ENCODE assay signal across 9 cellular contexts in the genomic region with DNA sequence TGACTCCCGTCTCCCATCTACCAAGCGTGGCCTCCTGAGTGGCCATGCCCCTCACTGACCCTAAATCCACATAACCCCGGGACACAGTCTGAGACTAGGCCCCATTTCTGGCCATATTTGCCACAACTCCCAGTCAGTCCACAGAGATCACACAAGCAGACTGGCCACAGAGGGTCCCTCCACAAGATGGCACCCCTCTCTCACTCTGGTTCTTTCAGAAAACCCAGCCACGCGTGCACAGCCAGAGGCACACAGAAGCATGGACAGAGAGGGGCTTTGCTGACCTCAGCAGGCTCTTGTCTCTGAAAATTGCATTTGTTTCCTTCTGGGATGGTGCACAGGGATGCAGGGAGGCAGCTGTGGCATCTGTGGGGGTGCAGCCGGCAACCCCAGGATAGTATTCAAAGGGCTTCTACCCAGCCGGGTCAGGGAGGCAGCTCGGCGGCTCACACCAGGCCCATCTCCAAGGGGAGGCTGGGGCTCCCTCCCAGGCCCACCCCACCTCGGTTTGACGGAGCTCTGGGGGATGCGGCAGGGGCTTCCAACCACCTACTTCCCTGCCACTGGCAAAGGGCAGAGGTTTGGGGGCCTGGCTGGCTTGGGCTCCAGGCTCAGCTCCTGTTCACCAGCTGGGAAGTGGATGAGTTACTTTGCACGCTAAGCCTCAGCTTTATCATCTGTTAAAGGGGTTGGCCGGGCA. TPM values are rescaled to one million over a fixed set of nuclear protein-coding genes. Genes with fewer than 3 reads are reported as not detected.
DNase-seq lines count a peak whose midpoint lies in the region; ATAC-seq and TF ChIP-seq lines count a peak whose summit lies in the region.
"Had no signal": no experiment of that assay in that cellular context is flagged by ENCODE, and none has a peak within 500 bp of the region (broad histone marks: within the 10 kb centered on the region; RNA-seq: fewer than 3 reads in every experiment).

No MANE protein-coding gene starts in this region.

- TF ChIP-seq EP300 in Ishikawa (IDR thresholded peaks at IDR 0.05; ENCODE audit: borderline replicate concordance) (no peak), sigmoid colon (IDR thresholded peaks at IDR 0.05) (no peak)

- peak overlapping the region; percentile 12 for H3K27ac Mint-ChIP-seq in activated naive CD4-positive, alpha-beta T cell treated with anti-CD3 and anti-CD28 coated beads, Interleukin-2, amount 50 U/mL, for 24 hours

- no peaks in the 10 kb centered on the region for H3K36me3 Mint-ChIP-seq in activated naive CD4-positive, alpha-beta T cell treated with anti-CD3 and anti-CD28 coated beads, Interleukin-2, amount 50 U/mL, for 24 hours

- ATAC-seq in GM21447 (IDR thresholded peaks at IDR 0.05; ENCODE audit: unreplicated experiment) (no peak), GM18873 (IDR thresholded peaks at IDR 0.05; ENCODE audit: low FRiP score, unreplicated experiment) (no peak)

- TF ChIP-seq POLR2A in sigmoid colon (IDR thresholded peaks at IDR 0.05) = no peak

- DNase-seq in NCI-H1417 (lab: John Stamatoyannopoulos, UW) (peak; percentile 11 to 71 (median 12)), NCI-H1417 treated with DMSO at 0.1 percent for 48 hours (lab: John Stamatoyannopoulos, UW) (no peak), right atrium auricular region (ENCODE audit: low spot score) (peak; percentile 72), sigmoid colon (no peak)

- H3K36me3 ChIP-seq in right atrium auricular region (no peaks in the 10 kb centered on the region), sigmoid colon (no peaks in the 10 kb centered on the region)

- TF ChIP-seq CTCF in right atrium auricular region (IDR thresholded peaks at IDR 0.05) (peak; percentile 20 to 71), sigmoid colon (IDR thresholded peaks at IDR 0.05) (peak in 3 of 4 experiments; percentile 21 to 44 (median 39))

- TF ChIP-seq RAD21 in Ishikawa (IDR thresholded peaks at IDR 0.05; ENCODE audit: low read depth) = peak; percentile 65

- no peaks in the 10 kb centered on the region for H3K9me3 Mint-ChIP-seq in activated naive CD4-positive, alpha-beta T cell treated with anti-CD3 and anti-CD28 coated beads, Interleukin-2, amount 50 U/mL, for 24 hours

- H3K4me1 ChIP-seq in right atrium auricular region = no peaks in the 10 kb centered on the region
- no peaks in the 10 kb centered on the region for H3K4me1 ChIP-seq in sigmoid colon

- H3K27me3 ChIP-seq in right atrium auricular region = no peaks in the 10 kb centered on the region
- no peaks in the 10 kb centered on the region for H3K27me3 ChIP-seq in sigmoid colon

- H3K9me3 ChIP-seq in right atrium auricular region (no peaks in the 10 kb centered on the region), sigmoid colon (no peaks in the 10 kb centered on the region)

- intact Hi-C loops in sigmoid colon (cut with DNase I) = no loop called here

- H3K4me3 Mint-ChIP-seq in activated naive CD4-positive, alpha-beta T cell treated with anti-CD3 and anti-CD28 coated beads, Interleukin-2, amount 50 U/mL, for 24 hours = no peak overlapping the region

- H3K27ac ChIP-seq in right atrium auricular region = no peak overlapping the region
- H3K27ac ChIP-seq in sigmoid colon = no peak overlapping the region
- H3K27ac ChIP-seq: C4-2B had no signal

- H3K4me3 ChIP-seq in right atrium auricular region (no peak overlapping the region), sigmoid colon (no peak overlapping the region)

- 74 to 77% methylated on average over 14 of the region's 14 CpGs for WGBS in sigmoid colon, 2 donors

- H3K27me3 Mint-ChIP-seq in activated naive CD4-positive, alpha-beta T cell treated with anti-CD3 and anti-CD28 coated beads, Interleukin-2, amount 50 U/mL, for 24 hours = peaks cover 1% of the 10 kb centered on the region

- H3K4me1 Mint-ChIP-seq in activated naive CD4-positive, alpha-beta T cell treated with anti-CD3 and anti-CD28 coated beads, Interleukin-2, amount 50 U/mL, for 24 hours = no peaks in the 10 kb centered on the region

TF ChIP-seq in Ishikawa, 13 proteins besides CTCF, POLR2A, EP300 and RAD21:
- TF ChIP-seq YY1 (IDR thresholded peaks at IDR 0.05; ENCODE audit: low read depth) = no peak
- TF ChIP-seq NFIC (IDR thresholded peaks at IDR 0.05) = no peak
- no peak for TF ChIP-seq ZBTB7A (IDR thresholded peaks at IDR 0.05; ENCODE audit: low read depth)
- TF ChIP-seq, protein P1, sequence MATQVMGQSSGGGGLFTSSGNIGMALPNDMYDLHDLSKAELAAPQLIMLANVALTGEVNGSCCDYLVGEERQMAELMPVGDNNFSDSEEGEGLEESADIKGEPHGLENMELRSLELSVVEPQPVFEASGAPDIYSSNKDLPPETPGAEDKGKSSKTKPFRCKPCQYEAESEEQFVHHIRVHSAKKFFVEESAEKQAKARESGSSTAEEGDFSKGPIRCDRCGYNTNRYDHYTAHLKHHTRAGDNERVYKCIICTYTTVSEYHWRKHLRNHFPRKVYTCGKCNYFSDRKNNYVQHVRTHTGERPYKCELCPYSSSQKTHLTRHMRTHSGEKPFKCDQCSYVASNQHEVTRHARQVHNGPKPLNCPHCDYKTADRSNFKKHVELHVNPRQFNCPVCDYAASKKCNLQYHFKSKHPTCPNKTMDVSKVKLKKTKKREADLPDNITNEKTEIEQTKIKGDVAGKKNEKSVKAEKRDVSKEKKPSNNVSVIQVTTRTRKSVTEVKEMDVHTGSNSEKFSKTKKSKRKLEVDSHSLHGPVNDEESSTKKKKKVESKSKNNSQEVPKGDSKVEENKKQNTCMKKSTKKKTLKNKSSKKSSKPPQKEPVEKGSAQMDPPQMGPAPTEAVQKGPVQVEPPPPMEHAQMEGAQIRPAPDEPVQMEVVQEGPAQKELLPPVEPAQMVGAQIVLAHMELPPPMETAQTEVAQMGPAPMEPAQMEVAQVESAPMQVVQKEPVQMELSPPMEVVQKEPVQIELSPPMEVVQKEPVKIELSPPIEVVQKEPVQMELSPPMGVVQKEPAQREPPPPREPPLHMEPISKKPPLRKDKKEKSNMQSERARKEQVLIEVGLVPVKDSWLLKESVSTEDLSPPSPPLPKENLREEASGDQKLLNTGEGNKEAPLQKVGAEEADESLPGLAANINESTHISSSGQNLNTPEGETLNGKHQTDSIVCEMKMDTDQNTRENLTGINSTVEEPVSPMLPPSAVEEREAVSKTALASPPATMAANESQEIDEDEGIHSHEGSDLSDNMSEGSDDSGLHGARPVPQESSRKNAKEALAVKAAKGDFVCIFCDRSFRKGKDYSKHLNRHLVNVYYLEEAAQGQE (IDR thresholded peaks at IDR 0.05; ENCODE audit: low read depth) = no peak
- no peak for TF ChIP-seq CEBPB (IDR thresholded peaks at IDR 0.05)
- TF ChIP-seq, protein P2, sequence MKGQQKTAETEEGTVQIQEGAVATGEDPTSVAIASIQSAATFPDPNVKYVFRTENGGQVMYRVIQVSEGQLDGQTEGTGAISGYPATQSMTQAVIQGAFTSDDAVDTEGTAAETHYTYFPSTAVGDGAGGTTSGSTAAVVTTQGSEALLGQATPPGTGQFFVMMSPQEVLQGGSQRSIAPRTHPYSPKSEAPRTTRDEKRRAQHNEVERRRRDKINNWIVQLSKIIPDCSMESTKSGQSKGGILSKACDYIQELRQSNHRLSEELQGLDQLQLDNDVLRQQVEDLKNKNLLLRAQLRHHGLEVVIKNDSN (IDR thresholded peaks at IDR 0.05) = no peak
- no peak for TF ChIP-seq CREB1 (IDR thresholded peaks at IDR 0.05; ENCODE audit: low read depth)

RNA-seq across cellular contexts. Expression of a gene that starts 16.8 kb away (rescaled TPM):
- total RNA-seq in right atrium auricular region (1 to 10 TPM; 2.4 to 2.6 TPM), sigmoid colon (10 to 100 TPM in 1 of 4 donors, 1 to 10 TPM in 3; 2.5 to 12.5 (median 6.9) TPM)
- 1 to 10 TPM in 2 of 3 donors, under 1 TPM in 1; 0.46 to 7.4 (median 1.2) TPM for polyA plus RNA-seq in sigmoid colon

RNA-seq across cellular contexts. Expression of a gene that starts 27.3 kb away (rescaled TPM):
- total RNA-seq in right atrium auricular region = not detected
- total RNA-seq in sigmoid colon = not detected
- polyA plus RNA-seq in sigmoid colon = not detected

Comparison
In these comparisons a context has a peak if more than half of its experiments do, and no peak if none do; other contexts are left out.
1. DNase-seq: peak in NCI-H1417 (3 of 3) and right atrium auricular region (single experiment); none in NCI-H1417 treated with DMSO at 0.1 percent for 48 hours (single experiment) and sigmoid colon (single experiment).